Comparison of ENCODE assay signal across 1 cellular context in the genomic region with DNA sequence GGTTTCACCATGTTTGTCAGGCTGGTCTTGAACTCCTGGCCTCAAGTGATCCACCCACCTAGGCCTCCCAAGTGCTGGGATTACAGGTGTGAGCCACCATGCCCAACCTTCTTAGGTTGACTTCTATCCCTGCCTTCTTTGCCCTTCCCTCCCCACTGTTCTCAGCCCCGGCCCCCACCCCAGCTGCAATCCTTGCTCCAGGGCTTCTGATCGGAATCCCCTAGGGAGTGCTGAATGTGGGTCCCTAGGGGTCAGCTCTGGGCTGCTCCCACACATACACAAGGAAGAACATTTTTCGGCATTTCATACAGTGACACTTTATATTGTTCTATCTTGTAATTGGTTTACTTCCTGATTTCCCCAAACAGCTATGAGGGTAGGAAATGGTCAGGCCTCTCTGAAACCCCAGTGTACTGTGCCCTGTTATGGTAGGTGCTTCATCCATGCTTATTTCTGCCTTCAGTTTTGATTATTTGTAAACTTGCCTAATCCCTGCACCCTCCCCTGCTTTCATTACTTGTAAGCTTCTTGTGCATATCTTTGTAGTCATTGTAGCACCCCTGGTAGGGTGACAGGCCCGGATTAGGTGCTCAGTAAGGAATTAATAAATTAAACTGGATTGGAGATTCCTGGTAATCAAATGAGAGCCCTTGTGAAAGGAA.
TF ChIP-seq lines count a peak whose summit lies in the region.

No MANE protein-coding gene starts in this region.

TF ChIP-seq in K562, 482 proteins besides CTCF, POLR2A, EP300 and RAD21:
- TF ChIP-seq SMAD2 (IDR thresholded peaks at IDR 0.05; ENCODE audit: low read depth, low read length) (no peak), BCL6 (CRISPR knock-in tag; IDR thresholded peaks at IDR 0.05) (no peak)
- TF ChIP-seq, protein P1, sequence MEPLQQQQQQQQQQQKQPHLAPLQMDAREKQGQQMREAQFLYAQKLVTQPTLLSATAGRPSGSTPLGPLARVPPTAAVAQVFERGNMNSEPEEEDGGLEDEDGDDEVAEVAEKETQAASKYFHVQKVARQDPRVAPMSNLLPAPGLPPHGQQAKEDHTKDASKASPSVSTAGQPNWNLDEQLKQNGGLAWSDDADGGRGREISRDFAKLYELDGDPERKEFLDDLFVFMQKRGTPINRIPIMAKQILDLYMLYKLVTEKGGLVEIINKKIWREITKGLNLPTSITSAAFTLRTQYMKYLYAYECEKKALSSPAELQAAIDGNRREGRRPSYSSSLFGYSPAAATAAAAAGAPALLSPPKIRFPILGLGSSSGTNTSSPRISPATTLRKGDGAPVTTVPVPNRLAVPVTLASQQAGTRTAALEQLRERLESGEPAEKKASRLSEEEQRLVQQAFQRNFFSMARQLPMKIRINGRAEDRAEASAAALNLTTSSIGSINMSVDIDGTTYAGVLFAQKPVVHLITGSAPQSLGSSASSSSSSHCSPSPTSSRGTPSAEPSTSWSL (CRISPR knock-in tag; IDR thresholded peaks at IDR 0.05; ENCODE audit: borderline replicate concordance), result no peak
- TF ChIP-seq, protein P2, sequence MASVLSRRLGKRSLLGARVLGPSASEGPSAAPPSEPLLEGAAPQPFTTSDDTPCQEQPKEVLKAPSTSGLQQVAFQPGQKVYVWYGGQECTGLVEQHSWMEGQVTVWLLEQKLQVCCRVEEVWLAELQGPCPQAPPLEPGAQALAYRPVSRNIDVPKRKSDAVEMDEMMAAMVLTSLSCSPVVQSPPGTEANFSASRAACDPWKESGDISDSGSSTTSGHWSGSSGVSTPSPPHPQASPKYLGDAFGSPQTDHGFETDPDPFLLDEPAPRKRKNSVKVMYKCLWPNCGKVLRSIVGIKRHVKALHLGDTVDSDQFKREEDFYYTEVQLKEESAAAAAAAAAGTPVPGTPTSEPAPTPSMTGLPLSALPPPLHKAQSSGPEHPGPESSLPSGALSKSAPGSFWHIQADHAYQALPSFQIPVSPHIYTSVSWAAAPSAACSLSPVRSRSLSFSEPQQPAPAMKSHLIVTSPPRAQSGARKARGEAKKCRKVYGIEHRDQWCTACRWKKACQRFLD (CRISPR knock-in tag; IDR thresholded peaks at IDR 0.05), result 0 out of 2 replicates have a peak, but pooled peaks have one; percentile 26
TF ChIP-seq in K562: peak in this region for 1.
